Comparison of ENCODE assay signal across 1 cellular context in the genomic region with DNA sequence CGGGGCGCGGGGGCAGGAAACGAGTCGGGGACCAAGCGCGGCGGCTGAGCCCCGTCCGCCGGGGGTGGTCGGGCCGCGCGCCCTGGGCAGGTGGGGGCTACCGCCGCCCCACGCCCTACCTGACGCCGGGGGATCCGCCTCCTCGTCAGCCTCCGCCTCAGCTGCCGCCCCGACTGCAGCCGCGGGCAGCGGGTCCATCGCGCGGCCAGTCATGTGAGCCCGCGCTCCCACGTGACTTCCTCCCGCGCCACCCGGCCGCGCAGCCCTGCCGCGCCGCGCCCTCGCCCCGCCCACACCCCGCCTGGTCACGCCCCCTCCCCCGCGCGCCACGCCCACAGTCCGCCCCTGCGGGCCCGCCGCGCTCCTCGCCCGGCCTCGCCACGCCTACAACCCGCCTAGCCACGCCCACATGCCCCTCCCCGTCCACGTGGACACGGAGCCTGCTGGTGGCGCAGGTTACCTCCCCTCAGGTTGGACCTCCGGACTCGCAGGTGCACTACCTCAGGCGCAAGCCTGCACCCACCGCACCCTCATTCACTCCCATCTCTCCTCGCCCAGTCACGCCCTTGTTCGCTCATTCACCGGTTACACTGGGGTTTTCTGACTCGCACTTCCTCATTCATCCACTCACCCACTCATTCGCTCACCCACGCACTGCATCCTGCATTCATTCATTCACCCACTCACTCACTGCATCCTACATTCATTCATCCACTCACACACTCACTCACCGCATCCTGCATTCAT.
TF ChIP-seq lines count a peak whose summit lies in the region.

A gene with protein sequence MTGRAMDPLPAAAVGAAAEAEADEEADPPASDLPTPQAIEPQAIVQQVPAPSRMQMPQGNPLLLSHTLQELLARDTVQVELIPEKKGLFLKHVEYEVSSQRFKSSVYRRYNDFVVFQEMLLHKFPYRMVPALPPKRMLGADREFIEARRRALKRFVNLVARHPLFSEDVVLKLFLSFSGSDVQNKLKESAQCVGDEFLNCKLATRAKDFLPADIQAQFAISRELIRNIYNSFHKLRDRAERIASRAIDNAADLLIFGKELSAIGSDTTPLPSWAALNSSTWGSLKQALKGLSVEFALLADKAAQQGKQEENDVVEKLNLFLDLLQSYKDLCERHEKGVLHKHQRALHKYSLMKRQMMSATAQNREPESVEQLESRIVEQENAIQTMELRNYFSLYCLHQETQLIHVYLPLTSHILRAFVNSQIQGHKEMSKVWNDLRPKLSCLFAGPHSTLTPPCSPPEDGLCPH (minus strand): TSS at position 233 of the 747 bp plus-strand sequence. CDS start 20 bp downstream, at position 213.

TF ChIP-seq in HepG2, 621 proteins besides CTCF, POLR2A, EP300 and RAD21 (continued from another document and continues in another):
- TF ChIP-seq, protein P1, sequence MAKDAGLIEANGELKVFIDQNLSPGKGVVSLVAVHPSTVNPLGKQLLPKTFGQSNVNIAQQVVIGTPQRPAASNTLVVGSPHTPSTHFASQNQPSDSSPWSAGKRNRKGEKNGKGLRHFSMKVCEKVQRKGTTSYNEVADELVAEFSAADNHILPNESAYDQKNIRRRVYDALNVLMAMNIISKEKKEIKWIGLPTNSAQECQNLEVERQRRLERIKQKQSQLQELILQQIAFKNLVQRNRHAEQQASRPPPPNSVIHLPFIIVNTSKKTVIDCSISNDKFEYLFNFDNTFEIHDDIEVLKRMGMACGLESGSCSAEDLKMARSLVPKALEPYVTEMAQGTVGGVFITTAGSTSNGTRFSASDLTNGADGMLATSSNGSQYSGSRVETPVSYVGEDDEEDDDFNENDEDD (CRISPR knock-in tag; IDR thresholded peaks at IDR 0.05; ENCODE audit: borderline replicate concordance) = peak; percentile 55; the same call in 1 of the 2 replicates
- TF ChIP-seq, protein P2, sequence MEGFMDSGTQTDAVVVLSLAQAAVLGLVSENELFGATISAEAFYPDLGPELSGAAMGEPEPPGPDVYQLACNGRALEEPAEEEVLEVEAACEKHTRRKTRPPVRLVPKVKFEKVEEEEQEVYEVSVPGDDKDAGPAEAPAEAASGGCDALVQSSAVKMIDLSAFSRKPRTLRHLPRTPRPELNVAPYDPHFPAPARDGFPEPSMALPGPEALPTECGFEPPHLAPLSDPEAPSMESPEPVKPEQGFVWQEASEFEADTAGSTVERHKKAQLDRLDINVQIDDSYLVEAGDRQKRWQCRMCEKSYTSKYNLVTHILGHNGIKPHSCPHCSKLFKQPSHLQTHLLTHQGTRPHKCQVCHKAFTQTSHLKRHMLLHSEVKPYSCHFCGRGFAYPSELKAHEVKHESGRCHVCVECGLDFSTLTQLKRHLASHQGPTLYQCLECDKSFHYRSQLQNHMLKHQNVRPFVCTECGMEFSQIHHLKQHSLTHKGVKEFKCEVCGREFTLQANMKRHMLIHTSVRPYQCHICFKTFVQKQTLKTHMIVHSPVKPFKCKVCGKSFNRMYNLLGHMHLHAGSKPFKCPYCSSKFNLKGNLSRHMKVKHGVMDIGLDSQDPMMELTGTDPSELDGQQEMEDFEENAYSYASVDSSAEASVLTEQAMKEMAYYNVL (CRISPR knock-in tag; IDR thresholded peaks at IDR 0.05; ENCODE audit: borderline replicate concordance) = peak; percentile 68; the same call in 1 of the 2 replicates
- TF ChIP-seq PHF20 (CRISPR knock-in tag; IDR thresholded peaks at IDR 0.05) = peak; percentile 62; the same call in 1 of the 2 replicates
- no peak for TF ChIP-seq AKAP8 (CRISPR knock-in tag; IDR thresholded peaks at IDR 0.05)
- no peak for TF ChIP-seq ZNF543 (CRISPR knock-in tag; IDR thresholded peaks at IDR 0.05)
- no peak for TF ChIP-seq FOXA3 (CRISPR knock-in tag; IDR thresholded peaks at IDR 0.05)
- no peak for TF ChIP-seq HMG20B (CRISPR knock-in tag; conservative IDR thresholded peaks at IDR 0.05)
- no peak for TF ChIP-seq TSC22D2 (CRISPR knock-in tag; IDR thresholded peaks at IDR 0.05; ENCODE audit: borderline replicate concordance)
- no peak for TF ChIP-seq ATRX (CRISPR knock-in tag; IDR thresholded peaks at IDR 0.05; ENCODE audit: borderline replicate concordance)
- no peak for TF ChIP-seq ARNT2 (CRISPR knock-in tag; IDR thresholded peaks at IDR 0.05; ENCODE audit: low read depth)
- TF ChIP-seq HNF4G (IDR thresholded peaks at IDR 0.05; ENCODE audit: borderline replicate concordance, low read depth, low read length) = no peak; the same call in 1 of the 2 replicates
- TF ChIP-seq HNF4G (CRISPR knock-in tag; IDR thresholded peaks at IDR 0.05; ENCODE audit: borderline replicate concordance, low read depth) = no peak
- no peak for TF ChIP-seq ZNF33A (CRISPR knock-in tag; IDR thresholded peaks at IDR 0.05; ENCODE audit: borderline replicate concordance)
- no peak for TF ChIP-seq DNMT3B (CRISPR knock-in tag; conservative IDR thresholded peaks at IDR 0.05)
- TF ChIP-seq, protein P3, sequence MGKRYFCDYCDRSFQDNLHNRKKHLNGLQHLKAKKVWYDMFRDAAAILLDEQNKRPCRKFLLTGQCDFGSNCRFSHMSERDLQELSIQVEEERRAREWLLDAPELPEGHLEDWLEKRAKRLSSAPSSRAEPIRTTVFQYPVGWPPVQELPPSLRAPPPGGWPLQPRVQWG (CRISPR knock-in tag; IDR thresholded peaks at IDR 0.05; ENCODE audit: borderline replicate concordance, low read depth) = no peak
- peak; percentile 76 for TF ChIP-seq YY1 (IDR thresholded peaks at IDR 0.05; ENCODE audit: insufficient read depth, insufficient replicate concordance, low read depth, low read length)
- no peak; the same call in 1 of the 2 replicates for TF ChIP-seq ZNF138 (CRISPR knock-in tag; IDR thresholded peaks at IDR 0.05; ENCODE audit: low read depth)
- TF ChIP-seq KDM2A (CRISPR knock-in tag; IDR thresholded peaks at IDR 0.05; ENCODE audit: borderline replicate concordance, low read depth) = peak; percentile 15; the same call in 1 of the 2 replicates
- TF ChIP-seq SIX1 (CRISPR knock-in tag; IDR thresholded peaks at IDR 0.05; ENCODE audit: borderline replicate concordance) = no peak
- TF ChIP-seq MAFF (IDR thresholded peaks at IDR 0.05; ENCODE audit: low read depth, low read length) = no peak
- TF ChIP-seq ZNF891 (CRISPR knock-in tag; IDR thresholded peaks at IDR 0.05) = no peak; the same call in 1 of the 2 replicates
- TF ChIP-seq ZNF274 (CRISPR knock-in tag; IDR thresholded peaks at IDR 0.05) = no peak
- TF ChIP-seq HDAC2 (CRISPR knock-in tag; IDR thresholded peaks at IDR 0.05) = no peak
- TF ChIP-seq ZSCAN29 (CRISPR knock-in tag; conservative IDR thresholded peaks at IDR 0.05) = no peak
- TF ChIP-seq, protein P4, sequence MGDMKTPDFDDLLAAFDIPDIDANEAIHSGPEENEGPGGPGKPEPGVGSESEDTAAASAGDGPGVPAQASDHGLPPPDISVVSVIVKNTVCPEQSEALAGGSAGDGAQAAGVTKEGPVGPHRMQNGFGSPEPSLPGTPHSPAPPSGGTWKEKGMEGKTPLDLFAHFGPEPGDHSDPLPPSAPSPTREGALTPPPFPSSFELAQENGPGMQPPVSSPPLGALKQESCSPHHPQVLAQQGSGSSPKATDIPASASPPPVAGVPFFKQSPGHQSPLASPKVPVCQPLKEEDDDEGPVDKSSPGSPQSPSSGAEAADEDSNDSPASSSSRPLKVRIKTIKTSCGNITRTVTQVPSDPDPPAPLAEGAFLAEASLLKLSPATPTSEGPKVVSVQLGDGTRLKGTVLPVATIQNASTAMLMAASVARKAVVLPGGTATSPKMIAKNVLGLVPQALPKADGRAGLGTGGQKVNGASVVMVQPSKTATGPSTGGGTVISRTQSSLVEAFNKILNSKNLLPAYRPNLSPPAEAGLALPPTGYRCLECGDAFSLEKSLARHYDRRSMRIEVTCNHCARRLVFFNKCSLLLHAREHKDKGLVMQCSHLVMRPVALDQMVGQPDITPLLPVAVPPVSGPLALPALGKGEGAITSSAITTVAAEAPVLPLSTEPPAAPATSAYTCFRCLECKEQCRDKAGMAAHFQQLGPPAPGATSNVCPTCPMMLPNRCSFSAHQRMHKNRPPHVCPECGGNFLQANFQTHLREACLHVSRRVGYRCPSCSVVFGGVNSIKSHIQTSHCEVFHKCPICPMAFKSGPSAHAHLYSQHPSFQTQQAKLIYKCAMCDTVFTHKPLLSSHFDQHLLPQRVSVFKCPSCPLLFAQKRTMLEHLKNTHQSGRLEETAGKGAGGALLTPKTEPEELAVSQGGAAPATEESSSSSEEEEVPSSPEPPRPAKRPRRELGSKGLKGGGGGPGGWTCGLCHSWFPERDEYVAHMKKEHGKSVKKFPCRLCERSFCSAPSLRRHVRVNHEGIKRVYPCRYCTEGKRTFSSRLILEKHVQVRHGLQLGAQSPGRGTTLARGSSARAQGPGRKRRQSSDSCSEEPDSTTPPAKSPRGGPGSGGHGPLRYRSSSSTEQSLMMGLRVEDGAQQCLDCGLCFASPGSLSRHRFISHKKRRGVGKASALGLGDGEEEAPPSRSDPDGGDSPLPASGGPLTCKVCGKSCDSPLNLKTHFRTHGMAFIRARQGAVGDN (CRISPR knock-in tag; IDR thresholded peaks at IDR 0.05) = peak; percentile 66
- no peak for TF ChIP-seq ZNF713 (CRISPR knock-in tag; IDR thresholded peaks at IDR 0.05)
- TF ChIP-seq ZNF567 (CRISPR knock-in tag; IDR thresholded peaks at IDR 0.05; ENCODE audit: borderline replicate concordance) = no peak
- no peak for TF ChIP-seq SYNCRIP (IDR thresholded peaks at IDR 0.05; ENCODE audit: insufficient read depth, low read depth, low read length)
- TF ChIP-seq ZNF264 (CRISPR knock-in tag; IDR thresholded peaks at IDR 0.05) = no peak
- no peak for TF ChIP-seq RXRB (CRISPR knock-in tag; IDR thresholded peaks at IDR 0.05; ENCODE audit: borderline replicate concordance)
- TF ChIP-seq SETDB1 (CRISPR knock-in tag; IDR thresholded peaks at IDR 0.05; ENCODE audit: borderline replicate concordance) = no peak
- TF ChIP-seq NONO (IDR thresholded peaks at IDR 0.05) = no peak
- peak; percentile 64 for TF ChIP-seq NONO (CRISPR knock-in tag; conservative IDR thresholded peaks at IDR 0.05)
- TF ChIP-seq, protein P5, sequence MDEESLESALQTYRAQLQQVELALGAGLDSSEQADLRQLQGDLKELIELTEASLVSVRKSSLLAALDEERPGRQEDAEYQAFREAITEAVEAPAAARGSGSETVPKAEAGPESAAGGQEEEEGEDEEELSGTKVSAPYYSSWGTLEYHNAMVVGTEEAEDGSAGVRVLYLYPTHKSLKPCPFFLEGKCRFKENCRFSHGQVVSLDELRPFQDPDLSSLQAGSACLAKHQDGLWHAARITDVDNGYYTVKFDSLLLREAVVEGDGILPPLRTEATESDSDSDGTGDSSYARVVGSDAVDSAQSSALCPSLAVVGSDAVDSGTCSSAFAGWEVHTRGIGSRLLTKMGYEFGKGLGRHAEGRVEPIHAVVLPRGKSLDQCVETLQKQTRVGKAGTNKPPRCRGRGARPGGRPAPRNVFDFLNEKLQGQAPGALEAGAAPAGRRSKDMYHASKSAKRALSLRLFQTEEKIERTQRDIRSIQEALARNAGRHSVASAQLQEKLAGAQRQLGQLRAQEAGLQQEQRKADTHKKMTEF (CRISPR knock-in tag; IDR thresholded peaks at IDR 0.05) = no peak
- TF ChIP-seq ZNF570 (CRISPR knock-in tag; IDR thresholded peaks at IDR 0.05; ENCODE audit: borderline replicate concordance) = no peak
- TF ChIP-seq MATR3 (CRISPR knock-in tag; IDR thresholded peaks at IDR 0.05) = no peak
- TF ChIP-seq, protein P6, sequence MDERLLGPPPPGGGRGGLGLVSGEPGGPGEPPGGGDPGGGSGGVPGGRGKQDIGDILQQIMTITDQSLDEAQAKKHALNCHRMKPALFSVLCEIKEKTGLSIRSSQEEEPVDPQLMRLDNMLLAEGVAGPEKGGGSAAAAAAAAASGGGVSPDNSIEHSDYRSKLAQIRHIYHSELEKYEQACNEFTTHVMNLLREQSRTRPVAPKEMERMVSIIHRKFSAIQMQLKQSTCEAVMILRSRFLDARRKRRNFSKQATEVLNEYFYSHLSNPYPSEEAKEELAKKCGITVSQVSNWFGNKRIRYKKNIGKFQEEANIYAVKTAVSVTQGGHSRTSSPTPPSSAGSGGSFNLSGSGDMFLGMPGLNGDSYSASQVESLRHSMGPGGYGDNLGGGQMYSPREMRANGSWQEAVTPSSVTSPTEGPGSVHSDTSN (CRISPR knock-in tag; IDR thresholded peaks at IDR 0.05) = no peak
- no peak for TF ChIP-seq CEBPG (CRISPR knock-in tag; IDR thresholded peaks at IDR 0.05)
- TF ChIP-seq GFI1 (CRISPR knock-in tag; IDR thresholded peaks at IDR 0.05; ENCODE audit: borderline replicate concordance) = no peak
- TF ChIP-seq, protein P7, sequence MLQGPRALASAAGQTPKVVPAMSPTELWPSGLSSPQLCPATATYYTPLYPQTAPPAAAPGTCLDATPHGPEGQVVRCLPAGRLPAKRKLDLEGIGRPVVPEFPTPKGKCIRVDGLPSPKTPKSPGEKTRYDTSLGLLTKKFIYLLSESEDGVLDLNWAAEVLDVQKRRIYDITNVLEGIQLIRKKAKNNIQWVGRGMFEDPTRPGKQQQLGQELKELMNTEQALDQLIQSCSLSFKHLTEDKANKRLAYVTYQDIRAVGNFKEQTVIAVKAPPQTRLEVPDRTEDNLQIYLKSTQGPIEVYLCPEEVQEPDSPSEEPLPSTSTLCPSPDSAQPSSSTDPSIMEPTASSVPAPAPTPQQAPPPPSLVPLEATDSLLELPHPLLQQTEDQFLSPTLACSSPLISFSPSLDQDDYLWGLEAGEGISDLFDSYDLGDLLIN (CRISPR knock-in tag; IDR thresholded peaks at IDR 0.05; ENCODE audit: borderline replicate concordance) = no peak
- TF ChIP-seq MAZ (IDR thresholded peaks at IDR 0.05; ENCODE audit: borderline replicate concordance, low read depth, low read length) = no peak
- TF ChIP-seq MAZ (CRISPR knock-in tag; IDR thresholded peaks at IDR 0.05; ENCODE audit: low read depth) = peak; percentile 51
- TF ChIP-seq, protein P8, sequence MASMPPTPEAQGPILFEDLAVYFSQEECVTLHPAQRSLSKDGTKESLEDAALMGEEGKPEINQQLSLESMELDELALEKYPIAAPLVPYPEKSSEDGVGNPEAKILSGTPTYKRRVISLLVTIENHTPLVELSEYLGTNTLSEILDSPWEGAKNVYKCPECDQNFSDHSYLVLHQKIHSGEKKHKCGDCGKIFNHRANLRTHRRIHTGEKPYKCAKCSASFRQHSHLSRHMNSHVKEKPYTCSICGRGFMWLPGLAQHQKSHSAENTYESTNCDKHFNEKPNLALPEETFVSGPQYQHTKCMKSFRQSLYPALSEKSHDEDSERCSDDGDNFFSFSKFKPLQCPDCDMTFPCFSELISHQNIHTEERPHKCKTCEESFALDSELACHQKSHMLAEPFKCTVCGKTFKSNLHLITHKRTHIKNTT (CRISPR knock-in tag; IDR thresholded peaks at IDR 0.05) = no peak
- no peak for TF ChIP-seq ZNF484 (CRISPR knock-in tag; IDR thresholded peaks at IDR 0.05; ENCODE audit: borderline replicate concordance, low read depth)
- TF ChIP-seq POLR2G (IDR thresholded peaks at IDR 0.05; ENCODE audit: low read depth, low read length) = peak; percentile 72
- TF ChIP-seq HOXA5 (CRISPR knock-in tag; IDR thresholded peaks at IDR 0.05) = no peak
- TF ChIP-seq ZNF235 (CRISPR knock-in tag; IDR thresholded peaks at IDR 0.05; ENCODE audit: borderline replicate concordance) = no peak
- no peak; the same call in 1 of the 2 replicates for TF ChIP-seq RAD51 (IDR thresholded peaks at IDR 0.05; ENCODE audit: borderline replicate concordance)
- TF ChIP-seq MIER3 (CRISPR knock-in tag; IDR thresholded peaks at IDR 0.05; ENCODE audit: borderline replicate concordance) = no peak
